Comparison of ENCODE assay signal across 12 cellular contexts in genomic region chr2:39411186-39411944, GRCh38. TPM values are rescaled to one million over a fixed set of nuclear protein-coding genes. Genes with fewer than 3 reads are reported as not detected.
DNase-seq lines count a peak whose midpoint lies in the region; ATAC-seq, FAIRE-seq and TF ChIP-seq lines count a peak whose summit lies in the region.
"Had no signal": no experiment of that assay in that cellular context is flagged by ENCODE, and none has a peak within 500 bp of the region (broad histone marks: within the 10 kb centered on the region; RNA-seq: fewer than 3 reads in every experiment).

No MANE protein-coding gene starts in this region.

- TF ChIP-seq POLR2A in A549 (IDR thresholded peaks at IDR 0.05; ENCODE audit: low read length) (no peak), GM12891 (IDR thresholded peaks at IDR 0.05; ENCODE audit: low read depth, low read length) (no peak)

- no peak for TF ChIP-seq CTCF in A549 (IDR thresholded peaks at IDR 0.05)
- no peak for TF ChIP-seq CTCF in WI38 (IDR thresholded peaks at IDR 0.05; ENCODE audit: low read depth, low read length)
- TF ChIP-seq CTCF in kidney epithelial cell (IDR thresholded peaks at IDR 0.05; ENCODE audit: insufficient read depth, low read length, poor library complexity, severe bottlenecking), result no peak

- H3K36me3 ChIP-seq in kidney epithelial cell (ENCODE audit: control insufficient read depth, insufficient read depth, low read length) (no peaks in the 10 kb centered on the region), SJCRH30 (no peaks in the 10 kb centered on the region)

- peaks cover 73% of the 10 kb centered on the region for H3K4me1 ChIP-seq in A549
- peaks cover 8% of the 10 kb centered on the region; the same call in 1 of the 2 replicates for H3K4me1 ChIP-seq in SJCRH30

- CTCF ChIA-PET in A549 (lab: Yijun Ruan, JAX), result interaction anchor here (0.7 to 1.8 kb wide), 6 partner anchors 21 to 286 kb away, joined by 3 to 4 read pairs (median 3); no protein-coding TSS in a partner anchor

- WGBS in A549 (ENCODE audit: missing lambda C conversion rate), result 27% methylated on average over 10 of the region's 10 CpGs

- H3K9me3 ChIP-seq in A549, result no peaks in the 10 kb centered on the region
- no peaks in the 10 kb centered on the region for H3K9me3 ChIP-seq in SJCRH30 (replicated peaks)

- TF ChIP-seq EP300 in A549 (IDR thresholded peaks at IDR 0.05), result no peak

- ATAC-seq in A549 (peak; percentile 74 to 80), HG02588 (IDR thresholded peaks at IDR 0.05; ENCODE audit: unreplicated experiment) (no peak)
- ATAC-seq: effector memory CD8-positive, alpha-beta T cell; natural killer cell treated with Interleukin-12 subunit alpha and Interleukin-12 subunit beta and Interleukin-15 and Interleukin-18, amount 100 ng/mL, for 72 hours had no signal

- FAIRE-seq in A549 (lab: Jason Lieb, UNC) (peak; percentile 13), GM12891 (lab: Jason Lieb, UNC) (peak; percentile 5)

- POLR2A ChIA-PET in A549 (lab: Yijun Ruan, JAX), result no interaction called here

- H3K4me2 ChIP-seq in A549, result peak overlapping the region; percentile 86

- H3K4me3 ChIP-seq in A549 (peak overlapping the region; percentile 11; the same call in 1 of the 3 replicates), WI38 (ENCODE audit: low read depth, low read length) (peak overlapping the region; percentile 40), kidney epithelial cell (ENCODE audit: low read depth, low read length) (no peak overlapping the region), SJCRH30 (no peak overlapping the region)

- DNase-seq in A549 (ENCODE audit: low read depth in 1 of 2, low spot score in 1 of 2), result peak in 1 of 2 experiments; percentile 57
- DNase-seq in GM12891 (ENCODE audit: insufficient read length, low spot score), result no peak
- peak; percentile 89 for DNase-seq in kidney epithelial cell (ENCODE audit: low read depth)
- DNase-seq in NCI-H146 treated with DMSO at 0.1 percent for 48 hours (lab: John Stamatoyannopoulos, UW; ENCODE audit: unreplicated experiment), result no peak
- DNase-seq in globus pallidus (ENCODE audit: low spot score), result no peak
- DNase-seq in SJCRH30, result no peak
- DNase-seq: DMS153; effector memory CD8-positive, alpha-beta T cell; NCI-H82 had no signal

- H3K27ac ChIP-seq in A549 (peak overlapping the region; percentile 13 to 74; a peak in 3 of 6 replicates), SJCRH30 (no peak overlapping the region)

- H3K27me3 ChIP-seq in kidney epithelial cell (ENCODE audit: control insufficient read depth, insufficient read depth, low read length), result no peaks in the 10 kb centered on the region
- no peaks in the 10 kb centered on the region for H3K27me3 ChIP-seq in SJCRH30

- TF ChIP-seq RAD21 in A549 (conservative IDR thresholded peaks at IDR 0.05 in 1 of 2, IDR thresholded peaks at IDR 0.05 in 1 of 2), result no peak

TF ChIP-seq in A549, 52 proteins besides CTCF, POLR2A, EP300 and RAD21:
- TF ChIP-seq JUNB (IDR thresholded peaks at IDR 0.05), result peak; percentile 30; the same call in 1 of the 2 replicates
- no peak for TF ChIP-seq MAFK (IDR thresholded peaks at IDR 0.05; ENCODE audit: partially characterized antibody)
- 0 out of 2 replicates have a peak, but pooled peaks have one; percentile 9 for TF ChIP-seq FOSL2 (IDR thresholded peaks at IDR 0.05)
- TF ChIP-seq FOSL2 (CRISPR knock-in tag; IDR thresholded peaks at IDR 0.05), result peak; percentile 81
- TF ChIP-seq, protein P1, sequence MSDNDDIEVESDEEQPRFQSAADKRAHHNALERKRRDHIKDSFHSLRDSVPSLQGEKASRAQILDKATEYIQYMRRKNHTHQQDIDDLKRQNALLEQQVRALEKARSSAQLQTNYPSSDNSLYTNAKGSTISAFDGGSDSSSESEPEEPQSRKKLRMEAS (IDR thresholded peaks at IDR 0.05), result peak; percentile 55; the same call in 1 of the 2 replicates

TF ChIP-seq in GM12891, 5 proteins besides CTCF, POLR2A, EP300 and RAD21:
- TF ChIP-seq POLR2AphosphoS5 (IDR thresholded peaks at IDR 0.05; ENCODE audit: low read depth, low read length) (no peak), POU2F2 (IDR thresholded peaks at IDR 0.05; ENCODE audit: low read depth, low read length) (no peak), TAF1 (IDR thresholded peaks at IDR 0.05; ENCODE audit: low read depth, low read length) (no peak), PAX5 (IDR thresholded peaks at IDR 0.05; ENCODE audit: insufficient read depth, low read length, severe bottlenecking) (no peak), SPI1 (IDR thresholded peaks at IDR 0.05; ENCODE audit: low read depth, low read length) (no peak)

RNA-seq across cellular contexts. Expression of gene MAP4K3, which starts 25.7 kb away (rescaled TPM):
- polyA plus RNA-seq in A549 (2011; rRNA removed), result 44.2 and 44.6 TPM in 2 replicates
- 7.4 and 8.6 TPM in 2 replicates for polyA plus RNA-seq in A549 (2012; cell fraction: cytosol; rRNA removed)
- 5.9 and 13.9 TPM in 2 replicates for polyA plus RNA-seq in A549 (2012; cell fraction: nucleus; rRNA removed)
- polyA plus RNA-seq in A549 (2017; fragmentation: RNase III; extraction: RNeasy Plus Mini Kit Qiagen cat#74134 plus additional on column Dnase treatment), result 15.8 to 17.9 TPM (median 17.7 TPM) in 3 replicates
- polyA minus RNA-seq in A549 (2011; rRNA and poly(A)+ RNA removed), result 21.3 and 22.3 TPM in 2 replicates
- 2.2 TPM for polyA plus RNA-seq in GM12891 (2012; ENCODE audit: low read depth, missing spikeins)
- 24.5 and 25.7 TPM in 2 replicates for total RNA-seq in kidney epithelial cell
- 44.4 and 66.7 TPM in 2 replicates for total RNA-seq in SJCRH30 (2014; rRNA removed; shearing (Covaris generic))

Comparison
In these comparisons a context has a peak if more than half of its experiments do, and no peak if none do; other contexts are left out.
1. H3K4me3 ChIP-seq: peak in A549 (single experiment) and WI38 (single experiment); none in kidney epithelial cell (single experiment) and SJCRH30 (single experiment).